In the genomic region with DNA sequence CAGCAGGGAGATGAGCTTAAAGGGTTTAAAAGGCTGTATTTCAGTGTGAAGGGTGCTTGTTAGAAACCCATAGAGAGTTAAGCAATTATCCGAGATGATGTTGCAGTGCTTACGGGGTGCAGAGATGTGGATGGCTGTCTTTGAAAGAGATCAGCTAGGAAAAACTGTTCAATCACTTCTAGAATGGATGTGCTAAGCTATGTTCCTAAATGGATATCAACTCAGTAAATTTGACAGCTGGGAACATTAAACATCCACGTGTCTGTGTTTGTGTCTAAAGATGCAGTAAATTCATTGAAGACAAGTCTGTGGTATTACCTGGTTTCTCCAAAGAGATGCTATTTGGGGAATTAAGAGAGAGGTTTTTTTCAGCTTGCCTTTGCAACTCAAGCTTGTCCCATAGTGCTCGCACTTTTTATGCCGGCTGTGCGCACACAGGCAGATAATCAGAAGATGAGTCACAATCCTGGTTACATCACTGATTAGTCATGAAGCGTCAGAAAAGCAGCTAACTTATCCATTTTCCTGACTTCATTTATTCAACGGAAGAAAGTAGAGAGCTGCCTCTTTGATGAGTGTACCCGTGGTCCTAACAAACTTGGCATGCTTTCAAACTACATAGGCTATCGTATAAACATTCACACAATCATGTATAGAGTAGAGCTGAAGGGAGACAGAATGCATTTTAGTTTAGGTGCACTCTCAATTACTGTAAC, we compare ENCODE assay signal across 14 cellular contexts.
A peak's percentile ranks its signal among the peaks of the same experiment; 100 is the strongest.
DNase-seq lines count a peak whose midpoint lies in the region; ATAC-seq and TF ChIP-seq lines count a peak whose summit lies in the region.
"Had no signal": no experiment of that assay in that cellular context is flagged by ENCODE, and none has a peak within 500 bp of the region (broad histone marks: within the 10 kb centered on the region; RNA-seq: fewer than 3 reads in every experiment).

No MANE protein-coding gene starts in this region.

- intact Hi-C loops in A673 (cut with micrococcal nuclease; ENCODE audit: unreplicated experiment), result no loop called here

- no peaks in the 10 kb centered on the region for H3K36me3 ChIP-seq in A673 (ENCODE audit: insufficient read depth, low read length, poor library complexity, severe bottlenecking)
- H3K36me3 ChIP-seq: colonic mucosa had no signal

- POLR2A ChIA-PET in A673 (lab: Charles Lee; ENCODE audit: low non-redundant PET), result no interaction called here

- no peaks in the 10 kb centered on the region for H3K27me3 Mint-ChIP-seq in HFFc6 (ENCODE audit: insufficient read depth)
- H3K27me3 Mint-ChIP-seq in T-helper 17 cell, result no peaks in the 10 kb centered on the region
- H3K27me3 Mint-ChIP-seq: activated T-cell treated with anti-CD3 and anti-CD28 coated beads, Interleukin-2, amount 50 U/mL, for 24 hours; stimulated activated naive CD8-positive, alpha-beta T cell treated with anti-CD3 and anti-CD28 coated beads, Interleukin-15, Interleukin-2, amounts not matched to agents 100 ng/mL and 50 ng/mL, for 24 hours had no signal

- H3K4me3 Mint-ChIP-seq in HFFc6, result peak overlapping the region; percentile 63; the same call in 1 of the 2 replicates
- no peak overlapping the region for H3K4me3 Mint-ChIP-seq in T-helper 17 cell
- H3K4me3 Mint-ChIP-seq: activated T-cell treated with anti-CD3 and anti-CD28 coated beads, Interleukin-2, amount 50 U/mL, for 24 hours; stimulated activated naive CD8-positive, alpha-beta T cell treated with anti-CD3 and anti-CD28 coated beads, Interleukin-15, Interleukin-2, amounts not matched to agents 100 ng/mL and 50 ng/mL, for 24 hours had no signal

- TF ChIP-seq CTCF in A673 (conservative IDR thresholded peaks at IDR 0.05; ENCODE audit: low read depth, low read length), result no peak
- no peak for TF ChIP-seq CTCF in HFFc6 (IDR thresholded peaks at IDR 0.05)
- no peak for TF ChIP-seq CTCF in GM10266 (IDR thresholded peaks at IDR 0.05; ENCODE audit: control insufficient read depth, insufficient read depth, low read depth, missing control alignments)

- in situ Hi-C loops in SK-MEL-5 (cut with HindIII; ENCODE audit: low pct_unique_long_range_greater_than_20kb, low sequenced_read_pairs), result no loop called here

- H3K27ac Mint-ChIP-seq in HFFc6, result peak overlapping the region; percentile 82
- no peak overlapping the region for H3K27ac Mint-ChIP-seq in T-helper 17 cell
- H3K27ac Mint-ChIP-seq: activated T-cell treated with anti-CD3 and anti-CD28 coated beads, Interleukin-2, amount 50 U/mL, for 24 hours; stimulated activated naive CD8-positive, alpha-beta T cell treated with anti-CD3 and anti-CD28 coated beads, Interleukin-15, Interleukin-2, amounts not matched to agents 100 ng/mL and 50 ng/mL, for 24 hours had no signal

- H3K4me1 Mint-ChIP-seq in HFFc6 (ENCODE audit: low read depth) (peaks cover 44% of the 10 kb centered on the region), T-helper 17 cell (no peaks in the 10 kb centered on the region)

- H3K4me1 ChIP-seq in A673 (ENCODE audit: insufficient read depth, low read length, poor library complexity, severe bottlenecking), result peaks cover 40% of the 10 kb centered on the region
- H3K4me1 ChIP-seq: colonic mucosa had no signal

- H3K4me3 ChIP-seq in A673 (ENCODE audit: low read depth, low read length, poor library complexity, severe bottlenecking), result no peak overlapping the region
- H3K4me3 ChIP-seq: colonic mucosa had no signal

- H3K9me3 Mint-ChIP-seq in HFFc6, result no peaks in the 10 kb centered on the region; the same call in 1 of the 2 replicates
- H3K9me3 Mint-ChIP-seq: stimulated activated naive CD8-positive, alpha-beta T cell treated with anti-CD3 and anti-CD28 coated beads, Interleukin-15, Interleukin-2, amounts not matched to agents 100 ng/mL and 50 ng/mL, for 24 hours had no signal

- no peaks in the 10 kb centered on the region for H3K9me3 ChIP-seq in A673 (ENCODE audit: low read depth, low read length, poor library complexity, severe bottlenecking)
- no peaks in the 10 kb centered on the region for H3K9me3 ChIP-seq in T-helper 17 cell (ENCODE audit: control insufficient read depth, low read length, poor library complexity, severe bottlenecking)
- H3K9me3 ChIP-seq: colonic mucosa had no signal

- H3K36me3 Mint-ChIP-seq in HFFc6 (ENCODE audit: low read depth) (no peaks in the 10 kb centered on the region), T-helper 17 cell (ENCODE audit: low read depth) (no peaks in the 10 kb centered on the region)

- BruUV-seq in A673 (replicated peaks; lab: Mats Ljungman, UMichigan), result no TSS peak

- no peaks in the 10 kb centered on the region for H3K27me3 ChIP-seq in A673 (replicated peaks; ENCODE audit: insufficient read depth, low read depth, low read length, poor library complexity)
- H3K27me3 ChIP-seq: colonic mucosa had no signal

- peak; percentile 88 for DNase-seq in A673 (ENCODE audit: low spot score)
- DNase-seq in HFFc6, result peak; percentile 92
- peak; percentile 89 for DNase-seq in SK-MEL-5 (ENCODE audit: low read depth, low spot score)
- peak; percentile 95 for DNase-seq in fibroblast of peridontal ligament (ENCODE audit: extremely low read depth)
- no peak for DNase-seq in GM10266 (ENCODE audit: extremely low spot score)
- DNase-seq in T-helper 17 cell, result no peak
- DNase-seq in NCI-H510A (lab: John Stamatoyannopoulos, UW), result no peak
- DNase-seq: activated T-cell treated with anti-CD3 and anti-CD28 coated beads, Interleukin-2, amount 50 U/mL, for 24 hours; colonic mucosa; occipital lobe; stimulated activated CD4-positive, alpha-beta T cell treated with anti-CD3 and anti-CD28 coated beads, Interleukin-2, amount 100 ng/mL, for 24 hours had no signal

- ATAC-seq in HG03432 (IDR thresholded peaks at IDR 0.05; ENCODE audit: unreplicated experiment) (no peak), T-helper 17 cell (no peak)

- H3K27ac ChIP-seq in A673 (ENCODE audit: low read depth, low read length, poor library complexity, severe bottlenecking), result no peak overlapping the region
- H3K27ac ChIP-seq: C4-2B, colonic mucosa had no signal

- CTCF ChIA-PET in A673 (lab: Charles Lee), result no interaction called here

Comparison
In these comparisons a context has a peak if more than half of its experiments do, and no peak if none do; other contexts are left out.
1. DNase-seq: peak in A673 (single experiment), HFFc6 (single experiment), SK-MEL-5 (single experiment) and fibroblast of peridontal ligament (single experiment); none in GM10266 (single experiment), T-helper 17 cell (0 of 3) and NCI-H510A (single experiment).